In the genomic region with DNA sequence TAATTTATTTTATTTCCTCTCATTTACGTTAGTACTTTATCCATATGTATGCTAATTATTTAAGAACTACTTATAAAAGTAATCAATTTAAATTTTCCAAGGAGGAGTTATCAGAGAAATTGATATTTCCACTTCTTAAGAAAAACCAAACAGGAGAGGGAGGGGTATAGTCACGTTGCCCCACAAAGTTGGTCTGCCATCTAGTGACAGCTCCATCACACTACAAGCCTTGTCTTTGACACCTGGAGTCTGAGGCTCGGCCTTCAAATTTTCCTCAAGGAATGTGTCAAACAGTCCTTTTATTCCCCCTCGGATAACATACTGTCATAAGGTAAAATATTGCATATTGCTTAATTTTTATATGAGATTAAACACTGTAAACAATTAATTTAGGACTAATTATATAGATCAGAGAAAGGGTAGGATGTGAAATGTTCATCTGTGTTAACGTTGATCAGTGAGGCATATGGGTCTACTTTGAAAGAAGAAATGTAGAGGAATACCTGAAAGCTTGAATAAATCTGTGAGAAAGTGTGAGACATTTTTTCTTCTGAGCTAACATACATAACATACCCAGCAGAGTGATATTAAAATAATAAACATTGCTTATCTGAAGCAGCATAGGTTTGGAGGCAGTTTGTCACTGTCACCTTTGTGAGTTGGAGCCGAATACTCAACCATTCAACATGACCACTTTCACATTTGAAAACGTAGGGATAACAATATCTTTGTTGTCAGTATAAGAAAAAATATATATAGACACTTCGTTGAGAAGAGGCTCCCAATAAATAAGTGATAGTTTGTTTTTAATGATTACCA, we compare ENCODE assay signal across 8 cellular contexts.
DNase-seq lines count a peak whose midpoint lies in the region; ATAC-seq, FAIRE-seq and TF ChIP-seq lines count a peak whose summit lies in the region.

No MANE protein-coding gene starts in this region.

- TF ChIP-seq CTCF in left ventricle myocardium inferior (IDR thresholded peaks at IDR 0.05; ENCODE audit: borderline replicate concordance), result peak; percentile 71
- TF ChIP-seq CTCF in epithelial cell of esophagus (IDR thresholded peaks at IDR 0.05; ENCODE audit: insufficient read depth, low read depth, low read length, missing control alignments), result peak; percentile 98
- TF ChIP-seq CTCF in vagina (IDR thresholded peaks at IDR 0.05), result peak in 1 of 3 experiments; percentile 27

- H3K4me1 ChIP-seq in left ventricle myocardium inferior, result no peaks in the 10 kb centered on the region
- no peaks in the 10 kb centered on the region for H3K4me1 ChIP-seq in vagina

- DNase-seq in left ventricle myocardium inferior (no peak), Right ventricle myocardium inferior (ENCODE audit: missing footprints) (no peak), RCC 7860 (ENCODE audit: low spot score) (peak; percentile 30), epithelial cell of esophagus (ENCODE audit: low read depth) (peak; percentile 78), non-pigmented ciliary epithelial cell (ENCODE audit: low read depth) (peak; percentile 27), vagina (ENCODE audit: extremely low spot score in 2 of 2) (no peak)

- H3K27me3 ChIP-seq in left ventricle myocardium inferior (ENCODE audit: low read depth), result no peaks in the 10 kb centered on the region
- H3K27me3 ChIP-seq in vagina, result no peaks in the 10 kb centered on the region

- H3K4me3 ChIP-seq in left ventricle myocardium inferior, result no peak overlapping the region
- no peak overlapping the region for H3K4me3 ChIP-seq in epithelial cell of esophagus (ENCODE audit: low read length)
- H3K4me3 ChIP-seq in vagina, result no peak overlapping the region

- no peaks in the 10 kb centered on the region for H3K9me3 ChIP-seq in left ventricle myocardium inferior (replicated peaks)
- no peaks in the 10 kb centered on the region for H3K9me3 ChIP-seq in vagina

- intact Hi-C loops in left ventricle myocardium inferior (cut with micrococcal nuclease), result loop anchor here (10.0 kb wide), 1 partner anchor 350 kb away; no protein-coding TSS in a partner anchor
- intact Hi-C loops in Right ventricle myocardium inferior (cut with DNase I), result loop anchor here (10.0 kb wide), 1 partner anchor 350 kb away; no protein-coding TSS in a partner anchor
- intact Hi-C loops in vagina (cut with DNase I), result no loop called here

- peak; percentile 62 for FAIRE-seq in RCC 7860 (lab: Jason Lieb, UNC)

- no peaks in the 10 kb centered on the region for H3K36me3 ChIP-seq in left ventricle myocardium inferior
- H3K36me3 ChIP-seq in vagina, result no peaks in the 10 kb centered on the region

- ATAC-seq in Right ventricle myocardium inferior (no peak), GM21381 (IDR thresholded peaks at IDR 0.05; ENCODE audit: unreplicated experiment) (peak; percentile 88), HG03520 (IDR thresholded peaks at IDR 0.05; ENCODE audit: unreplicated experiment) (peak; percentile 90)

- no peak for TF ChIP-seq POLR2A in vagina (IDR thresholded peaks at IDR 0.05)

- H3K27ac ChIP-seq in left ventricle myocardium inferior (replicated peaks) (no peak overlapping the region), vagina (no peak overlapping the region)

Comparison
In these comparisons a context has a peak if more than half of its experiments do, and no peak if none do; other contexts are left out.
1. DNase-seq: peak in RCC 7860 (single experiment), epithelial cell of esophagus (single experiment) and non-pigmented ciliary epithelial cell (single experiment); none in left ventricle myocardium inferior (single experiment), Right ventricle myocardium inferior (single experiment) and vagina (0 of 2).